In genomic region chr18:80257579-80258543, GRCh38 we compare ENCODE assay signal across 8 cellular contexts. TPM values are rescaled to one million over a fixed set of nuclear protein-coding genes. Genes with fewer than 3 reads are reported as not detected.
A peak's percentile ranks its signal among the peaks of the same experiment; 100 is the strongest.
DNase-seq lines count a peak whose midpoint lies in the region; ATAC-seq, FAIRE-seq and TF ChIP-seq lines count a peak whose summit lies in the region.
"Not testable (repeated sequence)": the region's sequence is repeated elsewhere in the genome, so short reads cannot be mapped to it uniquely, and the experiment has no call there.

No MANE protein-coding gene starts in this region.

- not testable (repeated sequence) for H3K4me1 ChIP-seq in HCT116 (ENCODE audit: control insufficient read depth in 1 of 2, insufficient read depth in 2 of 2, low read length in 2 of 2); SK-N-SH (ENCODE audit: control insufficient read depth in 1 of 2, insufficient read depth in 2 of 2, low read depth in 1 of 2, low read length in 1 of 2); keratinocyte (ENCODE audit: control insufficient read depth, extremely low read depth, insufficient read depth, low read length)

- not testable (repeated sequence) for DNase-seq in CD14-positive monocyte (ENCODE audit: low spot score); keratinocyte (ENCODE audit: low read depth, low spot score)
- DNase-seq in HCT116 (ENCODE audit: low read depth, low spot score): peak; percentile 40
- DNase-seq in SK-N-SH: peak; percentile 51
- DNase-seq in activated T-helper 1 cell treated with anti-CD3 and anti-CD28 coated beads, Interleukin-2, amount 50 U/mL, for 16 hours (ENCODE audit: low read depth in 1 of 2, low spot score in 1 of 2): peak; percentile 19 to 22
- DNase-seq in effector memory CD8-positive, alpha-beta T cell: peak; percentile 52 to 73 (median 53)
- peak; percentile 90 for DNase-seq in posterior vena cava (ENCODE audit: low spot score)
- peak; percentile 29 to 46 for DNase-seq in stimulated activated CD8-positive, alpha-beta memory T cell treated with anti-CD3 and anti-CD28 coated beads, Interleukin-7, amount 100 ng/mL, for 4 hours (ENCODE audit: low read depth in 2 of 2)

- not testable (repeated sequence) for H3K27ac Mint-ChIP-seq in CD14-positive monocyte; effector memory CD8-positive, alpha-beta T cell

- H3K9me3 ChIP-seq in HCT116 (ENCODE audit: control insufficient read depth in 1 of 2, insufficient read depth in 1 of 2, low read depth in 1 of 2, low read length in 2 of 2); SK-N-SH; keratinocyte (ENCODE audit: control insufficient read depth, low read depth, low read length): not testable (repeated sequence)

- H2AFZ ChIP-seq in HCT116 (ENCODE audit: low read depth, low read length, poor library complexity, severe bottlenecking): peak overlapping the region; percentile 46
- not testable (repeated sequence) for H2AFZ ChIP-seq in SK-N-SH (ENCODE audit: low read depth); keratinocyte (ENCODE audit: control insufficient read depth, low read length)

- FAIRE-seq in keratinocyte (lab: Jason Lieb, UNC): peak; percentile 77

- TF ChIP-seq POLR2A in HCT116 (IDR thresholded peaks at IDR 0.05; ENCODE audit: borderline replicate concordance, extremely low read depth, insufficient read depth, insufficient read length): not testable (repeated sequence)

- TF ChIP-seq EP300 in SK-N-SH (IDR thresholded peaks at IDR 0.05; ENCODE audit: borderline replicate concordance in 1 of 2, low read depth in 1 of 2, low read length in 1 of 2): not testable (repeated sequence)

- TF ChIP-seq CTCF in CD14-positive monocyte (IDR thresholded peaks at IDR 0.05): peak; percentile 79
- TF ChIP-seq CTCF in HCT116 (IDR thresholded peaks at IDR 0.05 in 2 of 3, conservative IDR thresholded peaks at IDR 0.05 in 1 of 3; ENCODE audit: borderline replicate concordance in 1 of 3, insufficient read depth in 1 of 3, low read depth in 2 of 3, low read length in 2 of 3): peak; percentile 78 to 86 (median 80)
- TF ChIP-seq CTCF in SK-N-SH (IDR thresholded peaks at IDR 0.05): peak; percentile 79
- TF ChIP-seq CTCF in keratinocyte (optimal IDR thresholded peaks at IDR 0.05 in 1 of 3, IDR thresholded peaks at IDR 0.05 in 1 of 3, conservative IDR thresholded peaks at IDR 0.05 in 1 of 3; ENCODE audit: extremely low read depth in 1 of 3, insufficient read depth in 2 of 3, low read length in 3 of 3): peak; percentile 72 to 89 (median 78)

- H3K9me3 Mint-ChIP-seq in CD14-positive monocyte: peaks cover 0 to 10% (median 3%) of the 10 kb centered on the region in 7 donors
- not testable (repeated sequence) for H3K9me3 Mint-ChIP-seq in effector memory CD8-positive, alpha-beta T cell

- H4K20me1 ChIP-seq in HCT116 (ENCODE audit: insufficient read depth); SK-N-SH (ENCODE audit: insufficient read depth); keratinocyte (ENCODE audit: control insufficient read depth, extremely low read depth, insufficient read depth, low read length): not testable (repeated sequence)

- H3K4me1 Mint-ChIP-seq in CD14-positive monocyte; effector memory CD8-positive, alpha-beta T cell (ENCODE audit: low read depth in 2 of 2): not testable (repeated sequence)

- not testable (repeated sequence) for H3K9ac ChIP-seq in HCT116 (ENCODE audit: low read length); SK-N-SH; keratinocyte (ENCODE audit: control insufficient read depth, extremely low read depth, insufficient read depth, low read length)

- H3K27ac ChIP-seq in HCT116 (ENCODE audit: low read depth, low read length); SK-N-SH (ENCODE audit: low read depth in 2 of 2, low read length in 1 of 2); keratinocyte (ENCODE audit: control insufficient read depth, insufficient read depth, low read length): not testable (repeated sequence)

- POLR2A ChIA-PET in HCT116 (lab: Charles Lee); SK-N-SH (lab: Yijun Ruan, JAX): not testable (repeated sequence)

- not testable (repeated sequence) for H3K9me1 ChIP-seq in keratinocyte (ENCODE audit: control insufficient read depth, extremely low read depth, insufficient read depth, low read length)

- intact Hi-C loops in CD14-positive monocyte (cut with micrococcal nuclease); posterior vena cava (cut with DNase I): not testable (repeated sequence)
- intact Hi-C loops in HCT116 (cut with micrococcal nuclease): loop anchor here (1.0 kb wide), 1 partner anchor 101 kb away; no protein-coding TSS in a partner anchor

- H3K27me3 Mint-ChIP-seq in CD14-positive monocyte (ENCODE audit: low read depth in 3 of 3): peaks cover 0 to 10% (median 1%) of the 10 kb centered on the region in 3 donors
- not testable (repeated sequence) for H3K27me3 Mint-ChIP-seq in effector memory CD8-positive, alpha-beta T cell

- H3K4me3 Mint-ChIP-seq in CD14-positive monocyte: peak overlapping the region in 1 of 2 donors; percentile 9
- not testable (repeated sequence) for H3K4me3 Mint-ChIP-seq in effector memory CD8-positive, alpha-beta T cell

- H3K4me2 ChIP-seq in HCT116 (ENCODE audit: low read length); SK-N-SH; keratinocyte (ENCODE audit: control insufficient read depth, extremely low read depth, insufficient read depth, low read depth, low read length): not testable (repeated sequence)

- H3K79me2 ChIP-seq in HCT116 (ENCODE audit: insufficient read depth, low read length); SK-N-SH (ENCODE audit: insufficient read depth); keratinocyte (ENCODE audit: control insufficient read depth, insufficient read depth, low read length): not testable (repeated sequence)

- dilution Hi-C loops in keratinocyte (cut with MboI; ENCODE audit: extremely low pct_ligation_motif_present, low sequenced_read_pairs): not testable (repeated sequence)

- H3K4me3 ChIP-seq in HCT116 (replicated peaks in 1 of 2; ENCODE audit: low read depth in 1 of 2, low read length in 2 of 2); SK-N-SH (ENCODE audit: low read depth in 2 of 2, low read length in 1 of 2); keratinocyte (ENCODE audit: control insufficient read depth in 2 of 3, extremely low read depth in 1 of 3, insufficient read depth in 2 of 3, low read depth in 1 of 3, low read length in 3 of 3): not testable (repeated sequence)

- RAD21 ChIA-PET in HCT116 (lab: Charles Lee; ENCODE audit: low non-redundant PET in 1 of 2, low total read pairs in 2 of 2, uncharacterized antibody in 2 of 2, unreplicated experiment in 2 of 2): not testable (repeated sequence)

- not testable (repeated sequence) for H3K9me2 ChIP-seq in HCT116 (ENCODE audit: insufficient read depth); SK-N-SH

- WGBS in SK-N-SH (ENCODE audit: low lambda C conversion rate): 36% methylated on average over 10 of the region's 12 CpGs

- CTCF ChIA-PET in HCT116 (lab: Charles Lee): not testable (repeated sequence)
- CTCF ChIA-PET in SK-N-SH (lab: Yijun Ruan, JAX): interaction anchor here (0.6 to 12.0 kb wide), 10 partner anchors 13 to 113 kb away, joined by 3 to 152 read pairs (median 3); no protein-coding TSS in a partner anchor

- peak; percentile 54 for ATAC-seq in HCT116
- not testable (repeated sequence) for ATAC-seq in effector memory CD8-positive, alpha-beta T cell (replicated peaks)

- H3K27me3 ChIP-seq in HCT116 (ENCODE audit: insufficient read depth, low read length); SK-N-SH (ENCODE audit: insufficient read depth); keratinocyte (ENCODE audit: control insufficient read depth, extremely low read depth, insufficient read depth, low read length): not testable (repeated sequence)

- not testable (repeated sequence) for BruUV-seq in HCT116 (replicated peaks; lab: Mats Ljungman, UMichigan)

- TF ChIP-seq RAD21 in HCT116 (IDR thresholded peaks at IDR 0.05; ENCODE audit: low read depth): peak; percentile 91
- TF ChIP-seq RAD21 in SK-N-SH (IDR thresholded peaks at IDR 0.05; ENCODE audit: low read length): peak; percentile 85

- H3F3A ChIP-seq in SK-N-SH (replicated peaks; ENCODE audit: insufficient read depth): not testable (repeated sequence)

- H3K36me3 Mint-ChIP-seq in CD14-positive monocyte; effector memory CD8-positive, alpha-beta T cell (ENCODE audit: insufficient read depth): not testable (repeated sequence)

- not testable (repeated sequence) for H3K36me3 ChIP-seq in HCT116 (ENCODE audit: control insufficient read depth in 1 of 2, insufficient read depth in 2 of 2, low read length in 2 of 2); SK-N-SH (replicated peaks in 1 of 2; ENCODE audit: control insufficient read depth in 1 of 2, insufficient read depth in 2 of 2, low read length in 1 of 2); keratinocyte (ENCODE audit: control insufficient read depth in 2 of 2, extremely low read depth in 1 of 2, insufficient read depth in 2 of 2, low read length in 2 of 2)

TF ChIP-seq in SK-N-SH, 30 proteins besides CTCF, POLR2A, EP300 and RAD21 (continues in another document):
- TF ChIP-seq NRF1 (IDR thresholded peaks at IDR 0.05; ENCODE audit: low read depth, low read length): 0 out of 2 replicates have a peak, but pooled peaks have one; percentile 9
- TF ChIP-seq SMC3 (IDR thresholded peaks at IDR 0.05; ENCODE audit: low read depth, low read length): peak; percentile 95

RNA-seq across cellular contexts. Expression of gene PARD6G, which starts 10.5 kb away (rescaled TPM):
- not detected for polyA plus RNA-seq in CD14-positive monocyte
- 12.8 TPM for total RNA-seq in HCT116 (2021; ENCODE audit: unreplicated experiment)
- 7.2 and 7.7 TPM in 2 replicates for polyA plus RNA-seq in HCT116 (2012)
- 4.0 and 4.3 TPM in 2 replicates for polyA plus RNA-seq in SK-N-SH (2012; rRNA removed)
- 4.1 and 4.2 TPM in 2 replicates for polyA plus RNA-seq in SK-N-SH (2012; cell fraction: cytosol; rRNA removed)
- polyA plus RNA-seq in SK-N-SH (2012; cell fraction: nucleus; rRNA removed): 3.9 and 5.1 TPM in 2 replicates
- polyA plus RNA-seq in keratinocyte: 19.4 to 23.6 TPM (median 21.3 TPM) in 3 replicates
- polyA plus RNA-seq in keratinocyte (2011; ENCODE audit: low read depth): 17.0 TPM
- polyA plus RNA-seq in keratinocyte (2011; cell fraction: cytosol; rRNA removed): 21.9 and 22.9 TPM in 2 replicates
- 19.2 and 19.3 TPM in 2 replicates for polyA plus RNA-seq in keratinocyte (2011; cell fraction: nucleus; rRNA removed)
- 25.1 and 27.2 TPM in 2 replicates for polyA plus RNA-seq in keratinocyte (2012; ENCODE audit: low replicate concordance)
- 18.2 to 23.0 TPM (median 20.7 TPM) in 3 replicates for polyA minus RNA-seq in keratinocyte
- polyA minus RNA-seq in keratinocyte (2011; cell fraction: cytosol; rRNA and poly(A)+ RNA removed): 42.4 TPM
- polyA minus RNA-seq in keratinocyte (2011; cell fraction: nucleus; rRNA and poly(A)+ RNA removed): 16.9 and 23.3 TPM in 2 replicates
- total RNA-seq in posterior vena cava: 1 to 10 TPM; 5.1 to 6.7 TPM
